Comparison of ENCODE assay signal across 26 cellular contexts in genomic region chr5:97909541-97909940, GRCh38.
"Had no signal": no experiment of that assay in that cellular context is flagged by ENCODE, and none has a peak within 500 bp of the region (broad histone marks: within the 10 kb centered on the region; RNA-seq: fewer than 3 reads in every experiment).

No MANE protein-coding gene starts in this region.

- H3K4me1 ChIP-seq: breast epithelium, SJCRH30 had no signal

- H3K4me3 Mint-ChIP-seq: activated CD8-positive, alpha-beta T cell treated with anti-CD3 and anti-CD28 coated beads for 36 hours; activated naive CD4-positive, alpha-beta T cell treated with anti-CD3 and anti-CD28 coated beads, Interleukin-2, amount 50 U/mL, for 24 hours; activated T-cell treated with anti-CD3 and anti-CD28 coated beads, Interleukin-2, amount 50 U/mL, for 24 hours; activated T-helper 1 cell treated with anti-CD3 and anti-CD28 coated beads, Interleukin-12 subunit alpha, Interleukin-12 subunit beta, Interleukin-2, Interleukin-4 antibody, amounts not matched to agents 30 ng/mL and 10 ng/mL and 1 ng/mL, durations not matched to agents 14 hours and 24 hours and 36 hours had no signal

- H2AFZ ChIP-seq: PC-9 had no signal

- ATAC-seq: activated CD4-positive, CD25-positive, alpha-beta regulatory T cell treated with anti-CD3 and anti-CD28 coated beads, Interleukin-2, amount 50 U/mL, for 24 hours; activated CD8-positive, alpha-beta T cell treated with anti-CD3 and anti-CD28 coated beads for 36 hours had no signal

- H3K9ac ChIP-seq: KMS-11, SK-N-SH had no signal

- H3K36me3 ChIP-seq: breast epithelium, MG63, SJCRH30 had no signal

- H3K9me3 ChIP-seq: SJCRH30 had no signal

- H3K27me3 Mint-ChIP-seq: activated CD8-positive, alpha-beta T cell treated with anti-CD3 and anti-CD28 coated beads for 36 hours; activated naive CD4-positive, alpha-beta T cell treated with anti-CD3 and anti-CD28 coated beads, Interleukin-2, amount 50 U/mL, for 24 hours; activated T-cell treated with anti-CD3 and anti-CD28 coated beads, Interleukin-2, amount 50 U/mL, for 24 hours had no signal

- DNase-seq: activated CD4-positive, alpha-beta T cell treated with anti-CD3 and anti-CD28 coated beads for 4 hours; activated CD8-positive, alpha-beta T cell treated with anti-CD3 and anti-CD28 coated beads for 36 hours; activated effector memory CD4-positive, alpha-beta T cell treated with Interleukin-2 at 50 U/mL for 16 hours; activated naive CD4-positive, alpha-beta T cell; activated T-cell treated with anti-CD3 and anti-CD28 coated beads, Interleukin-2, amount 50 U/mL, for 24 hours; aorta; central memory CD4-positive, alpha-beta T cell; MG63; MV-4-11; NCI-H1092 treated with DMSO at 0.1 percent for 48 hours; NCI-H1417 treated with DMSO at 0.1 percent for 48 hours; NCI-H1694; NCI-H2029; NCI-H2107; NCI-H510A treated with DMSO at 0.1 percent for 48 hours; NCI-H69; PC-9; Right ventricle myocardium superior; SJCRH30; SK-N-SH; T-helper 1 cell had no signal

- H3K27ac Mint-ChIP-seq: activated CD8-positive, alpha-beta T cell treated with anti-CD3 and anti-CD28 coated beads for 36 hours; activated naive CD4-positive, alpha-beta T cell treated with anti-CD3 and anti-CD28 coated beads, Interleukin-2, amount 50 U/mL, for 24 hours; activated T-cell treated with anti-CD3 and anti-CD28 coated beads, Interleukin-2, amount 50 U/mL, for 24 hours; activated T-helper 1 cell treated with anti-CD3 and anti-CD28 coated beads, Interleukin-12 subunit alpha, Interleukin-12 subunit beta, Interleukin-2, Interleukin-4 antibody, amounts not matched to agents 30 ng/mL and 10 ng/mL and 1 ng/mL, durations not matched to agents 14 hours and 24 hours and 36 hours had no signal

- H3K36me3 Mint-ChIP-seq: activated naive CD4-positive, alpha-beta T cell treated with anti-CD3 and anti-CD28 coated beads, Interleukin-2, amount 50 U/mL, for 24 hours had no signal

- H3K4me3 ChIP-seq: breast epithelium, MG63, PC-9, SJCRH30 had no signal

- H3K27ac ChIP-seq: breast epithelium, KMS-11, PC-9, SJCRH30 had no signal

- H3K9me3 Mint-ChIP-seq: activated naive CD4-positive, alpha-beta T cell treated with anti-CD3 and anti-CD28 coated beads, Interleukin-2, amount 50 U/mL, for 24 hours; activated T-helper 1 cell treated with anti-CD3 and anti-CD28 coated beads, Interleukin-12 subunit alpha, Interleukin-12 subunit beta, Interleukin-2, Interleukin-4 antibody, amounts not matched to agents 30 ng/mL and 10 ng/mL and 1 ng/mL, durations not matched to agents 14 hours and 24 hours and 36 hours had no signal

- H3K4me2 ChIP-seq: KMS-11, PC-9, SK-N-SH had no signal

- H3K4me1 Mint-ChIP-seq: activated naive CD4-positive, alpha-beta T cell treated with anti-CD3 and anti-CD28 coated beads, Interleukin-2, amount 50 U/mL, for 24 hours had no signal

- H3K27me3 ChIP-seq: breast epithelium, MG63, SJCRH30 had no signal
